ENCODE assay signal across 22 cellular contexts in genomic region chr11:839280-839623, GRCh38. TPM values are rescaled to one million over a fixed set of nuclear protein-coding genes. Genes with fewer than 3 reads are reported as not detected.
DNase-seq lines count a peak whose midpoint lies in the region; ATAC-seq, FAIRE-seq and TF ChIP-seq lines count a peak whose summit lies in the region.
"Had no signal": no experiment of that assay in that cellular context is flagged by ENCODE, and none has a peak within 500 bp of the region (broad histone marks: within the 10 kb centered on the region; RNA-seq: fewer than 3 reads in every experiment).

No MANE protein-coding gene starts in this region.

- H3K27ac Mint-ChIP-seq in CD4-positive, alpha-beta T cell: no peak overlapping the region
- H3K27ac Mint-ChIP-seq: activated naive CD4-positive, alpha-beta T cell treated with anti-CD3 and anti-CD28 coated beads for 36 hours had no signal

- peak overlapping the region; percentile 92 for H3K4me2 ChIP-seq in A549
- no peak overlapping the region for H3K4me2 ChIP-seq in GM12878 (ENCODE audit: control insufficient read depth, insufficient read depth)

- H3K36me3 ChIP-seq in GM12878 (ENCODE audit: control insufficient read depth in 2 of 2, insufficient read depth in 2 of 2, low read length in 1 of 2): peaks cover 0 to 25% of the 10 kb centered on the region in 2 experiments; a peak in 2 of 4 replicates
- H3K36me3 ChIP-seq in mucosa of rectum (ENCODE audit: control insufficient read depth in 2 of 2, insufficient read depth in 2 of 2, low read length in 2 of 2): peaks cover 33 to 41% of the 10 kb centered on the region in 2 donors
- H3K36me3 ChIP-seq: uterus had no signal

- in situ Hi-C loops in GM12878 (cut with MboI): no loop called here

- H3K4me1 Mint-ChIP-seq in CD4-positive, alpha-beta T cell (ENCODE audit: low read depth): peaks cover 9% of the 10 kb centered on the region

- no peaks in the 10 kb centered on the region for H3K27me3 ChIP-seq in GM12878 (replicated peaks in 1 of 2; ENCODE audit: control insufficient read depth in 2 of 2, insufficient read depth in 2 of 2, low read length in 1 of 2)
- no peaks in the 10 kb centered on the region for H3K27me3 ChIP-seq in mucosa of rectum (ENCODE audit: control insufficient read depth in 2 of 2, insufficient read depth in 2 of 2, low read length in 2 of 2)
- H3K27me3 ChIP-seq in CD4-positive, alpha-beta T cell (ENCODE audit: control insufficient read depth, insufficient read depth, low read length): no peaks in the 10 kb centered on the region
- H3K27me3 ChIP-seq: uterus had no signal

- H3K27ac ChIP-seq in A549 (peak overlapping the region; percentile 61 to 99; a peak in 4 of 6 replicates), GM12878 (ENCODE audit: control insufficient read depth, insufficient read depth) (no peak overlapping the region), mucosa of rectum (ENCODE audit: low read depth in 2 of 2, low read length in 2 of 2) (peak overlapping the region; percentile 9 to 32)
- H3K27ac ChIP-seq in CD4-positive, alpha-beta T cell (ENCODE audit: low read depth, low read length): no peak overlapping the region
- H3K27ac ChIP-seq: neutrophil, uterus had no signal

- FAIRE-seq in A549 (lab: Jason Lieb, UNC) (no peak), H54 (lab: Jason Lieb, UNC) (no peak), GM12878 (lab: Jason Lieb, UNC) (no peak)

- POLR2A ChIA-PET in A549 (lab: Yijun Ruan, JAX) (interaction anchor here (3.4 kb wide), 1 partner anchor 20 kb away, joined by 16 read pairs; the partner anchor contains the start of gene PNPLA2), GM12878 (lab: Charles Lee) (interaction anchor here (1.4 kb wide), 1 partner anchor 20 kb away, joined by 3 read pairs; the partner anchor contains the start of gene PNPLA2)
- POLR2A ChIA-PET in CD4-positive, alpha-beta T cell (lab: Charles Lee): interaction anchor here (7.6 kb wide), 1 partner anchor 9 kb away, joined by 71 read pairs; the partner anchor contains the start of genes CD151 and CRACR2B

- H3K79me2 ChIP-seq in GM12878 (ENCODE audit: control insufficient read depth, insufficient read depth, low read length): peaks cover 20% of the 10 kb centered on the region

- H3K9ac ChIP-seq in GM12878 (ENCODE audit: control insufficient read depth, insufficient read depth, low read length) (no peak overlapping the region), mucosa of rectum (ENCODE audit: low read depth in 1 of 2, low read length in 2 of 2) (peak overlapping the region in 1 of 2 donors; percentile 3)

- H3K4me3 ChIP-seq in A549: no peak overlapping the region
- no peak overlapping the region for H3K4me3 ChIP-seq in GM12878
- H3K4me3 ChIP-seq in mucosa of rectum (ENCODE audit: low read length in 2 of 2): no peak overlapping the region
- H3K4me3 ChIP-seq: uterus had no signal

- no TSS peak for BruUV-seq in GM12878 (replicated peaks; lab: Mats Ljungman, UMichigan)

- ATAC-seq in A549: no peak
- ATAC-seq in GM12878: no peak
- ATAC-seq in HG03175 (IDR thresholded peaks at IDR 0.05; ENCODE audit: unreplicated experiment): no peak
- ATAC-seq in GM21423 (IDR thresholded peaks at IDR 0.05; ENCODE audit: unreplicated experiment): no peak
- no peak for ATAC-seq in CD4-positive, alpha-beta T cell (ENCODE audit: poor library complexity)
- ATAC-seq: activated T-cell treated with anti-CD3 and anti-CD28 coated beads, Interleukin-2, amount 50 U/mL, for 4 hours; left cardiac atrium had no signal

- DNase-seq in A549 (ENCODE audit: low read depth in 1 of 2, low spot score in 1 of 2): no peak
- no peak for DNase-seq in H54 (ENCODE audit: insufficient read length, low spot score)
- DNase-seq in GM12878 (ENCODE audit: low read depth, low spot score): no peak
- no peak for DNase-seq in AG20443 (ENCODE audit: low spot score)
- no peak for DNase-seq in CD4-positive, alpha-beta T cell
- DNase-seq: activated CD8-positive, alpha-beta memory T cell treated with anti-CD3 and anti-CD28 coated beads for 24 hours; activated naive CD4-positive, alpha-beta T cell treated with anti-CD3 and anti-CD28 coated beads for 36 hours; activated T-cell treated with anti-CD3 and anti-CD28 coated beads, Interleukin-2, amount 50 U/mL, for 4 hours; aorta; CD4-positive, alpha-beta memory T cell; cerebellar nuclear complex; effector CD8-positive, alpha-beta T cell; GF-D8; left cardiac atrium; midbrain; NCI-H1417 treated with DMSO at 0.1 percent for 48 hours; NCI-H510A treated with DMSO at 0.1 percent for 48 hours; uterus had no signal

- RAD21 ChIA-PET in GM12878 (lab: Charles Lee; ENCODE audit: unreplicated experiment): no interaction called here

- WGBS in A549 (ENCODE audit: missing lambda C conversion rate): 100% methylated on average over 1 of the region's 5 CpGs
- 87% methylated on average over 5 of the region's 5 CpGs for WGBS in GM12878 (ENCODE audit: insufficient coverage, insufficient replicate concordance, low lambda C conversion rate, missing lambda C conversion rate)

- TF ChIP-seq CTCF in A549 (IDR thresholded peaks at IDR 0.05) (no peak), GM12878 (IDR thresholded peaks at IDR 0.05 in 2 of 3, conservative IDR thresholded peaks at IDR 0.05 in 1 of 3; ENCODE audit: control insufficient read depth in 2 of 3, extremely low read depth in 1 of 3, insufficient read depth in 1 of 3, low read depth in 3 of 3, low read length in 3 of 3) (no peak)
- TF ChIP-seq CTCF in CD4-positive, alpha-beta T cell (IDR thresholded peaks at IDR 0.05): no peak

- TF ChIP-seq POLR2A in A549 (IDR thresholded peaks at IDR 0.05; ENCODE audit: low read length): no peak; the same call in 1 of the 2 replicates
- 0 out of 2 replicates have a peak, but pooled peaks have one; percentile 6 for TF ChIP-seq POLR2A in H54 (IDR thresholded peaks at IDR 0.05; ENCODE audit: low read depth, low read length)
- no peak for TF ChIP-seq POLR2A in GM12878 (IDR thresholded peaks at IDR 0.05; ENCODE audit: low read depth, low read length)

- H4K20me1 ChIP-seq in GM12878 (ENCODE audit: control insufficient read depth, insufficient read depth): no peaks in the 10 kb centered on the region; the same call in 1 of the 2 replicates

- H3K4me1 ChIP-seq in A549 (peaks cover 65% of the 10 kb centered on the region), GM12878 (ENCODE audit: control insufficient read depth, insufficient read depth, low read length) (peaks cover 10% of the 10 kb centered on the region), mucosa of rectum (ENCODE audit: control insufficient read depth in 2 of 2, insufficient read depth in 2 of 2, low read length in 2 of 2) (peaks cover 41 to 57% of the 10 kb centered on the region in 2 donors)

- TF ChIP-seq RAD21 in A549 (conservative IDR thresholded peaks at IDR 0.05 in 1 of 2, IDR thresholded peaks at IDR 0.05 in 1 of 2) (no peak), GM12878 (IDR thresholded peaks at IDR 0.05; ENCODE audit: insufficient read depth, low read depth, low read length) (no peak)

- intact Hi-C loops in GM12878 (cut with micrococcal nuclease; ENCODE audit: unreplicated experiment): no loop called here
- intact Hi-C loops in CD4-positive, alpha-beta T cell (cut with DNase I, micrococcal nuclease): no loop called here

- SMC1A ChIA-PET in GM12878 (lab: Charles Lee; ENCODE audit: uncharacterized antibody, unreplicated experiment): no interaction called here

- CTCF ChIA-PET in A549 (lab: Yijun Ruan, JAX) (interaction anchor here (0.9 to 3.7 kb wide), 4 partner anchors 8 to 23 kb away, joined by 3 to 21 read pairs (median 3); partner anchors contain the start of gene CRACR2B), GM12878 (lab: Yijun Ruan, JAX) (no interaction called here)
- CTCF ChIA-PET in CD4-positive, alpha-beta T cell (lab: Charles Lee): no interaction called here

- H3K4me3 Mint-ChIP-seq in CD4-positive, alpha-beta T cell: no peak overlapping the region
- H3K4me3 Mint-ChIP-seq: activated naive CD4-positive, alpha-beta T cell treated with anti-CD3 and anti-CD28 coated beads for 36 hours had no signal

- no peak overlapping the region for H2AFZ ChIP-seq in GM12878 (ENCODE audit: control insufficient read depth, low read depth, low read length)

- TF ChIP-seq EP300 in A549 (IDR thresholded peaks at IDR 0.05) (no peak), GM12878 (IDR thresholded peaks at IDR 0.05; ENCODE audit: borderline replicate concordance in 1 of 2, control insufficient read depth in 1 of 2, low read depth in 2 of 2, low read length in 2 of 2) (no peak)

- H3K9me3 ChIP-seq in A549: no peaks in the 10 kb centered on the region
- H3K9me3 ChIP-seq in GM12878 (replicated peaks; ENCODE audit: control insufficient read depth, insufficient read depth, low read length): no peaks in the 10 kb centered on the region
- H3K9me3 ChIP-seq in mucosa of rectum (ENCODE audit: control insufficient read depth in 2 of 2, low read length in 2 of 2): no peaks in the 10 kb centered on the region
- no peaks in the 10 kb centered on the region for H3K9me3 ChIP-seq in CD4-positive, alpha-beta T cell (ENCODE audit: control insufficient read depth, low read length)
- H3K9me3 ChIP-seq: neutrophil, uterus had no signal

- H3K27me3 Mint-ChIP-seq in CD4-positive, alpha-beta T cell: no peaks in the 10 kb centered on the region
- H3K27me3 Mint-ChIP-seq: CD4-positive, alpha-beta memory T cell had no signal

- H3K36me3 Mint-ChIP-seq in CD4-positive, alpha-beta T cell (ENCODE audit: low read depth): peaks cover 22% of the 10 kb centered on the region

- no peaks in the 10 kb centered on the region for H3K9me3 Mint-ChIP-seq in CD4-positive, alpha-beta T cell
- H3K9me3 Mint-ChIP-seq: activated naive CD4-positive, alpha-beta T cell treated with anti-CD3 and anti-CD28 coated beads for 36 hours; activated T-cell treated with anti-CD3 and anti-CD28 coated beads, Interleukin-2, amount 50 U/mL, for 4 hours had no signal

RNA-seq across cellular contexts. Expression of gene POLR2L, which starts 3.1 kb away (rescaled TPM):
- polyA plus RNA-seq in A549 (2011; rRNA removed) (140 and 197 TPM in 2 replicates), A549 (2017; fragmentation: RNase III; extraction: RNeasy Plus Mini Kit Qiagen cat#74134 plus additional on column Dnase treatment) (773 to 868 TPM (median 807 TPM) in 3 replicates), GM12878 (2011; rRNA removed) (13.7 and 44.2 TPM in 2 replicates), GM12878 (2014; fragmentation: Illumina TruSeq; extraction: Trizol) (2.2 and 23.1 TPM in 2 replicates), GM12878 (2014; fragmentation: Nextera tagmentation; extraction: Ambion mirVana) (100 to 1,000 TPM in 1 of 2 experiments, 10 to 100 TPM in 1; 68.8 to 117 TPM), GM12878 (2014; rRNA removed) (318 and 463 TPM in 2 replicates), GM12878 (2016; fragmentation: Nextera tagmentation; extraction: Ambion mirVana) (100 to 1,000 TPM; 439 to 497 TPM)
- polyA plus RNA-seq in A549 (2012; cell fraction: cytosol; rRNA removed): 1,407 and 1,430 TPM in 2 replicates
- 294 and 364 TPM in 2 replicates for polyA plus RNA-seq in A549 (2012; cell fraction: nucleus; rRNA removed)
- 73.3 and 88.5 TPM in 2 replicates for polyA minus RNA-seq in A549 (2011; rRNA and poly(A)+ RNA removed)
- 10.3 and 15.3 TPM in 2 replicates for total RNA-seq in GM12878 (2013; cell fraction: nucleolus; rRNA removed)
- total RNA-seq in GM12878 (2014; rRNA removed) (366 and 432 TPM in 2 replicates), GM12878 (2014; rRNA removed; fragmentation: Illumina TruSeq; extraction: Trizol) (60.2 and 68.7 TPM in 2 replicates), GM12878 (2021) (133 and 137 TPM in 2 replicates)
- 11.2 TPM for polyA plus RNA-seq in GM12878 (2011; ENCODE audit: low read depth)
- polyA plus RNA-seq in GM12878 (2011; cell fraction: cytosol; rRNA removed): 76.2 and 168 TPM in 2 replicates
- polyA plus RNA-seq in GM12878 (2011; cell fraction: nucleus; rRNA removed): 129 and 164 TPM in 2 replicates
- polyA plus RNA-seq in GM12878 (2012): 136 and 240 TPM in 2 replicates
- polyA minus RNA-seq in GM12878 (2011; rRNA and poly(A)+ RNA removed): 70.2 and 136 TPM in 2 replicates
- polyA minus RNA-seq in GM12878 (2011; cell fraction: cytosol; rRNA and poly(A)+ RNA removed): 63.5 and 71.9 TPM in 2 replicates
- polyA minus RNA-seq in GM12878 (2011; cell fraction: nucleus; rRNA and poly(A)+ RNA removed): 35.2 and 55.4 TPM in 2 replicates
- total RNA-seq in CD4-positive, alpha-beta T cell: 10 to 100 TPM; 19.6 to 19.8 TPM

RNA-seq across cellular contexts. Expression of gene TSPAN4, which starts 3.4 kb away (rescaled TPM):
- polyA plus RNA-seq in A549 (2011; rRNA removed): 83.5 and 87.8 TPM in 2 replicates
- polyA plus RNA-seq in A549 (2012; cell fraction: cytosol; rRNA removed): 286 and 346 TPM in 2 replicates
- 714 and 975 TPM in 2 replicates for polyA plus RNA-seq in A549 (2012; cell fraction: nucleus; rRNA removed)
- 145 to 150 TPM (median 146 TPM) in 3 replicates for polyA plus RNA-seq in A549 (2017; fragmentation: RNase III; extraction: RNeasy Plus Mini Kit Qiagen cat#74134 plus additional on column Dnase treatment)
- 46.9 and 63.5 TPM in 2 replicates for polyA minus RNA-seq in A549 (2011; rRNA and poly(A)+ RNA removed)
- total RNA-seq in GM12878 (2013; cell fraction: nucleolus; rRNA removed): 47.0 and 47.6 TPM in 2 replicates
- 9.3 and 10.1 TPM in 2 replicates for total RNA-seq in GM12878 (2014; rRNA removed)
- total RNA-seq in GM12878 (2014; rRNA removed; fragmentation: Illumina TruSeq; extraction: Trizol): 2.3 and 2.7 TPM in 2 replicates
- total RNA-seq in GM12878 (2021): 8.7 and 9.0 TPM in 2 replicates
- polyA plus RNA-seq in GM12878 (2011; ENCODE audit: low read depth): 3.5 TPM
- 6.5 and 13.4 TPM in 2 replicates for polyA plus RNA-seq in GM12878 (2011; rRNA removed)
- polyA plus RNA-seq in GM12878 (2011; cell fraction: cytosol; rRNA removed): 22.9 and 34.0 TPM in 2 replicates
- 75.6 and 100 TPM in 2 replicates for polyA plus RNA-seq in GM12878 (2011; cell fraction: nucleus; rRNA removed)
- polyA plus RNA-seq in GM12878 (2012): 6.5 and 6.8 TPM in 2 replicates
- 0.96 TPM in 1 of 2 replicates, not detected in the other for polyA plus RNA-seq in GM12878 (2014; fragmentation: Illumina TruSeq; extraction: Trizol)
- under 1 TPM in 1 of 2 experiments, not detected in 1; 0.37 TPM for polyA plus RNA-seq in GM12878 (2014; fragmentation: Nextera tagmentation; extraction: Ambion mirVana)
- 11.6 and 14.0 TPM in 2 replicates for polyA plus RNA-seq in GM12878 (2014; rRNA removed)
- 1 to 10 TPM; 7.6 to 8.5 TPM for polyA plus RNA-seq in GM12878 (2016; fragmentation: Nextera tagmentation; extraction: Ambion mirVana)
- 13.9 and 15.4 TPM in 2 replicates for polyA minus RNA-seq in GM12878 (2011; rRNA and poly(A)+ RNA removed)
- polyA minus RNA-seq in GM12878 (2011; cell fraction: cytosol; rRNA and poly(A)+ RNA removed): 21.0 and 24.9 TPM in 2 replicates
- polyA minus RNA-seq in GM12878 (2011; cell fraction: nucleus; rRNA and poly(A)+ RNA removed): 10.2 and 15.3 TPM in 2 replicates
- total RNA-seq in CD4-positive, alpha-beta T cell: 1 to 10 TPM; 1.6 to 2.0 TPM

RNA-seq across cellular contexts. Expression of gene CD151, which starts 6.5 kb away (rescaled TPM):
- polyA plus RNA-seq in A549 (2011; rRNA removed) (409 and 523 TPM in 2 replicates), A549 (2017; fragmentation: RNase III; extraction: RNeasy Plus Mini Kit Qiagen cat#74134 plus additional on column Dnase treatment) (649 to 701 TPM (median 695 TPM) in 3 replicates), GM12878 (2011; rRNA removed) (19.9 and 39.6 TPM in 2 replicates), GM12878 (2014; fragmentation: Illumina TruSeq; extraction: Trizol) (1.5 and 9.4 TPM in 2 replicates), GM12878 (2014; fragmentation: Nextera tagmentation; extraction: Ambion mirVana) (1 to 10 TPM in 1 of 2 experiments, under 1 TPM in 1; 0.52 to 1.4 TPM), GM12878 (2014; rRNA removed) (40.1 and 41.7 TPM in 2 replicates), GM12878 (2016; fragmentation: Nextera tagmentation; extraction: Ambion mirVana) (10 to 100 TPM in 1 of 2 experiments, 1 to 10 TPM in 1; 9.4 to 11.7 TPM)
- polyA plus RNA-seq in A549 (2012; cell fraction: cytosol; rRNA removed): 964 and 1,353 TPM in 2 replicates
- 1,564 and 2,065 TPM in 2 replicates for polyA plus RNA-seq in A549 (2012; cell fraction: nucleus; rRNA removed)
- 530 and 576 TPM in 2 replicates for polyA minus RNA-seq in A549 (2011; rRNA and poly(A)+ RNA removed)
- total RNA-seq in GM12878 (2013; cell fraction: nucleolus; rRNA removed): 31.6 and 37.0 TPM in 2 replicates
- total RNA-seq in GM12878 (2014; rRNA removed) (26.2 and 37.1 TPM in 2 replicates), GM12878 (2014; rRNA removed; fragmentation: Illumina TruSeq; extraction: Trizol) (11.1 and 17.6 TPM in 2 replicates), GM12878 (2021) (28.6 and 31.7 TPM in 2 replicates)
- 11.6 TPM for polyA plus RNA-seq in GM12878 (2011; ENCODE audit: low read depth)
- polyA plus RNA-seq in GM12878 (2011; cell fraction: cytosol; rRNA removed): 55.0 and 67.3 TPM in 2 replicates
- 150 and 186 TPM in 2 replicates for polyA plus RNA-seq in GM12878 (2011; cell fraction: nucleus; rRNA removed)
- 30.4 and 30.5 TPM in 2 replicates for polyA plus RNA-seq in GM12878 (2012)
- 32.0 and 60.1 TPM in 2 replicates for polyA minus RNA-seq in GM12878 (2011; rRNA and poly(A)+ RNA removed)
- 19.9 and 21.7 TPM in 2 replicates for polyA minus RNA-seq in GM12878 (2011; cell fraction: cytosol; rRNA and poly(A)+ RNA removed)
- polyA minus RNA-seq in GM12878 (2011; cell fraction: nucleus; rRNA and poly(A)+ RNA removed): 35.8 and 46.4 TPM in 2 replicates
- 10 to 100 TPM; 20.2 to 20.8 TPM for total RNA-seq in CD4-positive, alpha-beta T cell

RNA-seq across cellular contexts. Expression of gene CRACR2B, which starts 11.5 kb away (rescaled TPM):
- polyA plus RNA-seq in A549 (2011; rRNA removed) (1.2 and 1.8 TPM in 2 replicates), A549 (2017; fragmentation: RNase III; extraction: RNeasy Plus Mini Kit Qiagen cat#74134 plus additional on column Dnase treatment) (3.0 to 3.3 TPM (median 3.1 TPM) in 3 replicates), GM12878 (2011; rRNA removed) (3.3 and 8.8 TPM in 2 replicates), GM12878 (2014; fragmentation: Illumina TruSeq; extraction: Trizol) (0.43 and 4.4 TPM in 2 replicates), GM12878 (2014; fragmentation: Nextera tagmentation; extraction: Ambion mirVana) (under 1 TPM; 0.10 to 0.31 TPM), GM12878 (2014; rRNA removed) (33.7 and 44.0 TPM in 2 replicates), GM12878 (2016; fragmentation: Nextera tagmentation; extraction: Ambion mirVana) (10 to 100 TPM; 16.6 to 17.0 TPM)
- polyA plus RNA-seq in A549 (2012; cell fraction: cytosol; rRNA removed): 2.9 and 3.3 TPM in 2 replicates
- polyA plus RNA-seq in A549 (2012; cell fraction: nucleus; rRNA removed): 8.2 and 9.3 TPM in 2 replicates
- polyA minus RNA-seq in A549 (2011; rRNA and poly(A)+ RNA removed): 0.70 and 1.2 TPM in 2 replicates
- 19.6 and 20.5 TPM in 2 replicates for total RNA-seq in GM12878 (2013; cell fraction: nucleolus; rRNA removed)
- total RNA-seq in GM12878 (2014; rRNA removed) (19.2 and 20.1 TPM in 2 replicates), GM12878 (2014; rRNA removed; fragmentation: Illumina TruSeq; extraction: Trizol) (3.0 and 3.7 TPM in 2 replicates), GM12878 (2021) (29.6 and 32.6 TPM in 2 replicates)
- polyA plus RNA-seq in GM12878 (2011; ENCODE audit: low read depth): 2.2 TPM
- 12.4 and 20.6 TPM in 2 replicates for polyA plus RNA-seq in GM12878 (2011; cell fraction: cytosol; rRNA removed)
- 217 and 287 TPM in 2 replicates for polyA plus RNA-seq in GM12878 (2011; cell fraction: nucleus; rRNA removed)
- polyA plus RNA-seq in GM12878 (2012): 8.8 and 10.3 TPM in 2 replicates
- polyA minus RNA-seq in GM12878 (2011; rRNA and poly(A)+ RNA removed): 2.9 and 6.7 TPM in 2 replicates
- 5.2 and 5.9 TPM in 2 replicates for polyA minus RNA-seq in GM12878 (2011; cell fraction: cytosol; rRNA and poly(A)+ RNA removed)
- 26.6 and 33.3 TPM in 2 replicates for polyA minus RNA-seq in GM12878 (2011; cell fraction: nucleus; rRNA and poly(A)+ RNA removed)
- total RNA-seq in CD4-positive, alpha-beta T cell: under 1 TPM in 1 of 2 experiments, not detected in 1; 0.33 TPM
- polyA plus RNA-seq: CD4-positive, alpha-beta memory T cell had no signal

RNA-seq across cellular contexts. Expression of gene PNPLA2, which starts 20.5 kb away (rescaled TPM):
- polyA plus RNA-seq in A549 (2011; rRNA removed) (13.2 and 16.1 TPM in 2 replicates), A549 (2017; fragmentation: RNase III; extraction: RNeasy Plus Mini Kit Qiagen cat#74134 plus additional on column Dnase treatment) (25.1 to 29.2 TPM (median 25.4 TPM) in 3 replicates), GM12878 (2011; rRNA removed) (1.7 and 5.1 TPM in 2 replicates), GM12878 (2014; fragmentation: Illumina TruSeq; extraction: Trizol) (1.5 and 6.4 TPM in 2 replicates), GM12878 (2014; fragmentation: Nextera tagmentation; extraction: Ambion mirVana) (under 1 TPM; 0.19 to 0.62 TPM), GM12878 (2014; rRNA removed) (18.3 and 26.5 TPM in 2 replicates), GM12878 (2016; fragmentation: Nextera tagmentation; extraction: Ambion mirVana) (10 to 100 TPM; 15.5 to 16.1 TPM)
- polyA plus RNA-seq in A549 (2012; cell fraction: cytosol; rRNA removed): 45.8 and 63.3 TPM in 2 replicates
- 114 and 198 TPM in 2 replicates for polyA plus RNA-seq in A549 (2012; cell fraction: nucleus; rRNA removed)
- polyA minus RNA-seq in A549 (2011; rRNA and poly(A)+ RNA removed): 33.9 and 38.8 TPM in 2 replicates
- 29.4 and 31.7 TPM in 2 replicates for total RNA-seq in GM12878 (2013; cell fraction: nucleolus; rRNA removed)
- total RNA-seq in GM12878 (2014; rRNA removed) (9.3 and 9.8 TPM in 2 replicates), GM12878 (2014; rRNA removed; fragmentation: Illumina TruSeq; extraction: Trizol) (2.5 and 4.2 TPM in 2 replicates), GM12878 (2021) (33.4 and 34.0 TPM in 2 replicates)
- 10.9 TPM for polyA plus RNA-seq in GM12878 (2011; ENCODE audit: low read depth)
- polyA plus RNA-seq in GM12878 (2011; cell fraction: cytosol; rRNA removed): 6.0 and 8.6 TPM in 2 replicates
- polyA plus RNA-seq in GM12878 (2011; cell fraction: nucleus; rRNA removed): 225 and 234 TPM in 2 replicates
- 29.5 and 33.5 TPM in 2 replicates for polyA plus RNA-seq in GM12878 (2012)
- polyA minus RNA-seq in GM12878 (2011; rRNA and poly(A)+ RNA removed): 9.9 and 21.7 TPM in 2 replicates
- 7.4 and 10.4 TPM in 2 replicates for polyA minus RNA-seq in GM12878 (2011; cell fraction: cytosol; rRNA and poly(A)+ RNA removed)
- 51.3 and 63.1 TPM in 2 replicates for polyA minus RNA-seq in GM12878 (2011; cell fraction: nucleus; rRNA and poly(A)+ RNA removed)
- total RNA-seq in CD4-positive, alpha-beta T cell: 100 to 1,000 TPM; 202 to 220 TPM

Comparison
In these comparisons a context has a peak if more than half of its experiments do, and no peak if none do; other contexts are left out.
1. H3K27ac ChIP-seq: peak in A549 (2 of 2) and mucosa of rectum (2 of 2); none in GM12878 (single experiment) and CD4-positive, alpha-beta T cell (single experiment).
2. Of the 24 proteins assayed by ChIP-seq in both GM12878 and A549: peak only in GM12878: none; only in A549: PBX3; in both: none; in neither: 23.